Comparison of ENCODE assay signal across 15 cellular contexts in genomic region chr3:86937306-86937791, GRCh38. TPM values are rescaled to one million over a fixed set of nuclear protein-coding genes. Genes with fewer than 3 reads are reported as not detected.
DNase-seq lines count a peak whose midpoint lies in the region; ATAC-seq and TF ChIP-seq lines count a peak whose summit lies in the region.
"Had no signal": no experiment of that assay in that cellular context is flagged by ENCODE, and none has a peak within 500 bp of the region (broad histone marks: within the 10 kb centered on the region; RNA-seq: fewer than 3 reads in every experiment).

No MANE protein-coding gene starts in this region.

- H2AFZ ChIP-seq in trophoblast cell (ENCODE audit: insufficient read depth, low read length, poor library complexity) (no peak overlapping the region), GM23338 (no peak overlapping the region)

- no peak overlapping the region for H3K27ac Mint-ChIP-seq in activated T-helper 2 cell treated with anti-CD3 and anti-CD28 coated beads, Interferon-gamma antibody, Interleukin-2, Interleukin-4, amounts not matched to agents 10 μg/mL and 5 μg/mL and 100 μg/mL, durations not matched to agents 14 hours and 24 hours and 36 hours
- no peak overlapping the region for H3K27ac Mint-ChIP-seq in progenitor cell of endocrine pancreas
- no peak overlapping the region for H3K27ac Mint-ChIP-seq in GM23338
- H3K27ac Mint-ChIP-seq: activated CD4-positive, alpha-beta memory T cell treated with anti-CD3 and anti-CD28 coated beads for 36 hours; activated naive CD4-positive, alpha-beta T cell treated with anti-CD3 and anti-CD28 coated beads, Interleukin-2, amount 10 ng/mL, durations not matched to agents 7 days and 5 days had no signal

- no peak overlapping the region for H2BK12ac ChIP-seq in trophoblast cell (ENCODE audit: low read length)

- no peaks in the 10 kb centered on the region for H3K4me1 Mint-ChIP-seq in activated T-helper 2 cell treated with anti-CD3 and anti-CD28 coated beads, Interferon-gamma antibody, Interleukin-2, Interleukin-4, amounts not matched to agents 10 μg/mL and 5 μg/mL and 100 μg/mL, durations not matched to agents 14 hours and 24 hours and 36 hours (ENCODE audit: low read depth)
- peaks cover 11% of the 10 kb centered on the region for H3K4me1 Mint-ChIP-seq in progenitor cell of endocrine pancreas (ENCODE audit: low read depth)
- no peaks in the 10 kb centered on the region for H3K4me1 Mint-ChIP-seq in GM23338
- H3K4me1 Mint-ChIP-seq: activated naive CD4-positive, alpha-beta T cell treated with anti-CD3 and anti-CD28 coated beads, Interleukin-2, amount 10 ng/mL, durations not matched to agents 7 days and 5 days had no signal

- no peak overlapping the region for H3K9ac ChIP-seq in trophoblast cell (ENCODE audit: low read length)
- H3K9ac ChIP-seq: BLaER1 treated with 17β-estradiol and CSF1 and Interleukin-3, amounts not matched to agents 10 nM and 100 nM had no signal

- DNase-seq in BJ (ENCODE audit: low read depth) (peak; percentile 95), astrocyte of the spinal cord (ENCODE audit: low read depth, low spot score) (peak; percentile 75), left ventricle myocardium inferior (peak; percentile 21), trophoblast cell (peak; percentile 85 to 89), progenitor cell of endocrine pancreas (ENCODE audit: low spot score, unreplicated experiment) (no peak), SJCRH30 (no peak), GM23338 (ENCODE audit: low spot score) (no peak)
- DNase-seq in activated T-helper 2 cell treated with anti-CD3 and anti-CD28 coated beads, Interferon-gamma antibody, Interleukin-2, Interleukin-4, amounts not matched to agents 10 μg/mL and 5 μg/mL and 100 μg/mL, durations not matched to agents 14 hours and 24 hours and 36 hours (ENCODE audit: low spot score), result no peak
- DNase-seq: activated CD4-positive, alpha-beta memory T cell treated with anti-CD3 and anti-CD28 coated beads for 36 hours; activated naive CD4-positive, alpha-beta T cell treated with anti-CD3 and anti-CD28 coated beads, Interleukin-2, amount 10 ng/mL, durations not matched to agents 7 days and 5 days; Kasumi-1; NCI-H524 treated with DMSO at 0.1 percent for 48 hours; right lobe of liver had no signal

- CTCF ChIA-PET in BJ (lab: Yijun Ruan, JAX), result interaction anchor here (0.5 to 4.2 kb wide), 8 partner anchors 14 to 159 kb away, joined by 3 to 19 read pairs (median 4); no protein-coding TSS in a partner anchor

- no peaks in the 10 kb centered on the region for H3K9me2 ChIP-seq in GM23338 (ENCODE audit: insufficient read depth)

- no peak overlapping the region for H3K18ac ChIP-seq in trophoblast cell (ENCODE audit: low read length)

- H2AK5ac ChIP-seq in trophoblast cell (ENCODE audit: low read length), result no peak overlapping the region

- H3K36me3 ChIP-seq in BJ (ENCODE audit: control insufficient read depth, insufficient read depth, low read length), result no peaks in the 10 kb centered on the region
- no peaks in the 10 kb centered on the region for H3K36me3 ChIP-seq in left ventricle myocardium inferior
- no peaks in the 10 kb centered on the region for H3K36me3 ChIP-seq in trophoblast cell (ENCODE audit: control insufficient read depth in 1 of 2, insufficient read depth in 2 of 2, low read length in 2 of 2)
- peaks cover 27% of the 10 kb centered on the region for H3K36me3 ChIP-seq in SJCRH30
- H3K36me3 ChIP-seq in GM23338 (ENCODE audit: insufficient read depth), result no peaks in the 10 kb centered on the region
- H3K36me3 ChIP-seq: BLaER1 treated with 17β-estradiol and CSF1 and Interleukin-3, amounts not matched to agents 10 nM and 100 nM; right lobe of liver had no signal

- in situ Hi-C loops in astrocyte of the spinal cord (cut with HindIII; ENCODE audit: low sequenced_read_pairs), result no loop called here

- H3K14ac ChIP-seq in trophoblast cell (ENCODE audit: low read length), result no peak overlapping the region

- no peaks in the 10 kb centered on the region for H3K27me3 Mint-ChIP-seq in activated T-helper 2 cell treated with anti-CD3 and anti-CD28 coated beads, Interferon-gamma antibody, Interleukin-2, Interleukin-4, amounts not matched to agents 10 μg/mL and 5 μg/mL and 100 μg/mL, durations not matched to agents 14 hours and 24 hours and 36 hours (ENCODE audit: low read depth)
- H3K27me3 Mint-ChIP-seq in progenitor cell of endocrine pancreas (no peaks in the 10 kb centered on the region), GM23338 (ENCODE audit: insufficient read depth, low read depth, poor library complexity) (no peaks in the 10 kb centered on the region)
- H3K27me3 Mint-ChIP-seq: activated CD4-positive, alpha-beta memory T cell treated with anti-CD3 and anti-CD28 coated beads for 36 hours; activated naive CD4-positive, alpha-beta T cell treated with anti-CD3 and anti-CD28 coated beads, Interleukin-2, amount 10 ng/mL, durations not matched to agents 7 days and 5 days had no signal

- H2BK5ac ChIP-seq in trophoblast cell (ENCODE audit: low read depth, low read length, poor library complexity), result no peak overlapping the region

- H3K4me2 ChIP-seq in trophoblast cell (ENCODE audit: low read length) (no peak overlapping the region), GM23338 (no peak overlapping the region)
- H3K4me2 ChIP-seq: BLaER1 treated with 17β-estradiol and CSF1 and Interleukin-3, amounts not matched to agents 10 nM and 100 nM had no signal

- TF ChIP-seq CTCF in BJ (IDR thresholded peaks at IDR 0.05; ENCODE audit: insufficient read depth, low read depth, low read length) (no peak), astrocyte of the spinal cord (IDR thresholded peaks at IDR 0.05; ENCODE audit: low read depth, low read length) (no peak), left ventricle myocardium inferior (IDR thresholded peaks at IDR 0.05; ENCODE audit: borderline replicate concordance) (no peak), progenitor cell of endocrine pancreas (IDR thresholded peaks at IDR 0.05; ENCODE audit: unreplicated experiment) (no peak), GM23338 (conservative IDR thresholded peaks at IDR 0.05; ENCODE audit: low read depth in 2 of 2) (no peak)

- H3K4me3 ChIP-seq in BJ (ENCODE audit: low read depth, low read length) (no peak overlapping the region), astrocyte of the spinal cord (ENCODE audit: low read depth, low read length) (no peak overlapping the region), left ventricle myocardium inferior (no peak overlapping the region), trophoblast cell (ENCODE audit: low read depth, low read length) (no peak overlapping the region), SJCRH30 (no peak overlapping the region), GM23338 (no peak overlapping the region)
- H3K4me3 ChIP-seq: BLaER1 treated with 17β-estradiol and CSF1 and Interleukin-3, amounts not matched to agents 10 nM and 100 nM; right lobe of liver had no signal

- H2BK120ac ChIP-seq in trophoblast cell (ENCODE audit: insufficient read depth, low read length, poor library complexity), result no peak overlapping the region

- no CpG with 5 or more reads among the region's 6 CpGs for WGBS in trophoblast cell (ENCODE audit: extremely low coverage, insufficient coverage, insufficient read length)

- POLR2A ChIA-PET in BJ (lab: Charles Lee), result interaction anchor here (0.6 to 1.7 kb wide), 7 partner anchors 41 to 239 kb away, joined by 3 to 16 read pairs (median 4); no protein-coding TSS in a partner anchor

- H3K27ac ChIP-seq in left ventricle myocardium inferior (replicated peaks) (peak overlapping the region; percentile 41), trophoblast cell (ENCODE audit: low read depth, low read length) (peak overlapping the region; percentile 44), SJCRH30 (no peak overlapping the region), GM23338 (ENCODE audit: low read depth) (no peak overlapping the region)
- H3K27ac ChIP-seq: BLaER1 treated with 17β-estradiol and CSF1 and Interleukin-3, amounts not matched to agents 10 nM and 100 nM; right lobe of liver had no signal

- no peaks in the 10 kb centered on the region for H3K79me2 ChIP-seq in trophoblast cell (ENCODE audit: control insufficient read depth, insufficient read depth, low read length, poor library complexity)
- H3K79me2 ChIP-seq in GM23338 (replicated peaks; ENCODE audit: insufficient read depth), result no peaks in the 10 kb centered on the region

- no peaks in the 10 kb centered on the region for H3F3A ChIP-seq in GM23338 (replicated peaks; ENCODE audit: low read depth)

- no peak overlapping the region for H3K4ac ChIP-seq in trophoblast cell (ENCODE audit: low read depth, low read length)

- no peaks in the 10 kb centered on the region for H3K36me3 Mint-ChIP-seq in activated T-helper 2 cell treated with anti-CD3 and anti-CD28 coated beads, Interferon-gamma antibody, Interleukin-2, Interleukin-4, amounts not matched to agents 10 μg/mL and 5 μg/mL and 100 μg/mL, durations not matched to agents 14 hours and 24 hours and 36 hours (ENCODE audit: low read depth)
- H3K36me3 Mint-ChIP-seq in progenitor cell of endocrine pancreas (ENCODE audit: insufficient read depth), result no peaks in the 10 kb centered on the region
- no peaks in the 10 kb centered on the region; the same call in 2 of the 3 replicates for H3K36me3 Mint-ChIP-seq in GM23338 (ENCODE audit: low read depth)
- H3K36me3 Mint-ChIP-seq: activated CD4-positive, alpha-beta memory T cell treated with anti-CD3 and anti-CD28 coated beads for 36 hours; activated naive CD4-positive, alpha-beta T cell treated with anti-CD3 and anti-CD28 coated beads, Interleukin-2, amount 10 ng/mL, durations not matched to agents 7 days and 5 days had no signal

- H4K91ac ChIP-seq in trophoblast cell (ENCODE audit: low read depth, low read length), result no peak overlapping the region

- H3K79me1 ChIP-seq in trophoblast cell (ENCODE audit: low read length), result no peaks in the 10 kb centered on the region

- intact Hi-C loops in left ventricle myocardium inferior (cut with micrococcal nuclease), result no loop called here
- intact Hi-C loops in activated T-helper 2 cell treated with anti-CD3 and anti-CD28 coated beads, Interferon-gamma antibody, Interleukin-2, Interleukin-4, amounts not matched to agents 10 μg/mL and 5 μg/mL and 100 μg/mL, durations not matched to agents 14 hours and 24 hours and 36 hours (cut with micrococcal nuclease), result no loop called here

- H3K9me3 ChIP-seq in left ventricle myocardium inferior (replicated peaks) (no peaks in the 10 kb centered on the region), trophoblast cell (ENCODE audit: insufficient read depth, low read depth, low read length) (no peaks in the 10 kb centered on the region), SJCRH30 (replicated peaks) (no peaks in the 10 kb centered on the region)
- H3K9me3 ChIP-seq: BLaER1 treated with 17β-estradiol and CSF1 and Interleukin-3, amounts not matched to agents 10 nM and 100 nM; right lobe of liver had no signal

- no peak overlapping the region for H3K23ac ChIP-seq in trophoblast cell (ENCODE audit: low read length)

- no peaks in the 10 kb centered on the region for H3K4me1 ChIP-seq in left ventricle myocardium inferior
- H3K4me1 ChIP-seq in trophoblast cell (ENCODE audit: control insufficient read depth in 1 of 2, insufficient read depth in 2 of 2, low read length in 2 of 2), result no peaks in the 10 kb centered on the region
- H3K4me1 ChIP-seq in SJCRH30, result peaks cover 21% of the 10 kb centered on the region
- no peaks in the 10 kb centered on the region for H3K4me1 ChIP-seq in GM23338 (ENCODE audit: insufficient read depth)
- H3K4me1 ChIP-seq: BLaER1 treated with 17β-estradiol and CSF1 and Interleukin-3, amounts not matched to agents 10 nM and 100 nM; right lobe of liver had no signal

- H3K4me3 Mint-ChIP-seq in activated T-helper 2 cell treated with anti-CD3 and anti-CD28 coated beads, Interferon-gamma antibody, Interleukin-2, Interleukin-4, amounts not matched to agents 10 μg/mL and 5 μg/mL and 100 μg/mL, durations not matched to agents 14 hours and 24 hours and 36 hours (ENCODE audit: low read depth), result no peak overlapping the region
- H3K4me3 Mint-ChIP-seq in progenitor cell of endocrine pancreas (ENCODE audit: low read depth) (no peak overlapping the region), GM23338 (no peak overlapping the region)
- H3K4me3 Mint-ChIP-seq: activated CD4-positive, alpha-beta memory T cell treated with anti-CD3 and anti-CD28 coated beads for 36 hours; activated naive CD4-positive, alpha-beta T cell treated with anti-CD3 and anti-CD28 coated beads, Interleukin-2, amount 10 ng/mL, durations not matched to agents 7 days and 5 days had no signal

- no peaks in the 10 kb centered on the region for H4K20me1 ChIP-seq in GM23338 (replicated peaks; ENCODE audit: insufficient read depth)
- H4K20me1 ChIP-seq: BLaER1 treated with 17β-estradiol and CSF1 and Interleukin-3, amounts not matched to agents 10 nM and 100 nM had no signal

- no peak overlapping the region for H4K8ac ChIP-seq in trophoblast cell (ENCODE audit: low read depth, low read length)

- H3K9me3 Mint-ChIP-seq in activated T-helper 2 cell treated with anti-CD3 and anti-CD28 coated beads, Interferon-gamma antibody, Interleukin-2, Interleukin-4, amounts not matched to agents 10 μg/mL and 5 μg/mL and 100 μg/mL, durations not matched to agents 14 hours and 24 hours and 36 hours, result no peaks in the 10 kb centered on the region
- H3K9me3 Mint-ChIP-seq in progenitor cell of endocrine pancreas (ENCODE audit: low read depth) (no peaks in the 10 kb centered on the region), GM23338 (no peaks in the 10 kb centered on the region)
- H3K9me3 Mint-ChIP-seq: activated naive CD4-positive, alpha-beta T cell treated with anti-CD3 and anti-CD28 coated beads, Interleukin-2, amount 10 ng/mL, durations not matched to agents 7 days and 5 days had no signal

- H3K27me3 ChIP-seq in BJ (ENCODE audit: control insufficient read depth, insufficient read depth, low read length), result no peaks in the 10 kb centered on the region
- H3K27me3 ChIP-seq in left ventricle myocardium inferior (ENCODE audit: low read depth), result no peaks in the 10 kb centered on the region
- H3K27me3 ChIP-seq in trophoblast cell (ENCODE audit: insufficient read depth, low read length), result no peaks in the 10 kb centered on the region
- no peaks in the 10 kb centered on the region for H3K27me3 ChIP-seq in SJCRH30
- H3K27me3 ChIP-seq in GM23338 (ENCODE audit: insufficient read depth), result no peaks in the 10 kb centered on the region
- H3K27me3 ChIP-seq: BLaER1 treated with 17β-estradiol and CSF1 and Interleukin-3, amounts not matched to agents 10 nM and 100 nM; right lobe of liver had no signal

- ATAC-seq in GM23338, result no peak
- ATAC-seq: left lobe of liver, right lobe of liver had no signal

- no peak overlapping the region for H4K12ac ChIP-seq in trophoblast cell (ENCODE audit: low read depth, low read length)

RNA-seq across cellular contexts. Expression of gene VGLL3, which starts 53.6 kb away (rescaled TPM):
- 59.3 and 98.8 TPM in 2 replicates for polyA plus RNA-seq in BJ (2011; rRNA removed)
- 124 and 226 TPM in 2 replicates for polyA minus RNA-seq in BJ (2011; rRNA and poly(A)+ RNA removed)
- total RNA-seq in left ventricle myocardium inferior, result 4.0 TPM
- polyA plus RNA-seq in trophoblast cell (2013), result 44.9 and 47.0 TPM in 2 replicates
- not detected in 2 replicates for total RNA-seq in activated T-helper 2 cell treated with anti-CD3 and anti-CD28 coated beads, Interferon-gamma antibody, Interleukin-2, Interleukin-4, amounts not matched to agents 10 μg/mL and 5 μg/mL and 100 μg/mL, durations not matched to agents 14 hours and 24 hours and 36 hours
- 1.9 and 2.0 TPM in 2 replicates for total RNA-seq in progenitor cell of endocrine pancreas
- total RNA-seq in SJCRH30 (2014; rRNA removed; shearing (Covaris generic)), result 77.4 and 86.6 TPM in 2 replicates
- 4.5 and 7.3 TPM in 2 replicates for total RNA-seq in GM23338 (2014; rRNA removed; shearing (Covaris generic))
- polyA plus RNA-seq in GM23338 (2016; fragmentation: Nextera tagmentation; extraction: Ambion mirVana), result 1.4 TPM in 2 replicates
- total RNA-seq: activated CD4-positive, alpha-beta memory T cell treated with anti-CD3 and anti-CD28 coated beads for 36 hours had no signal

Comparison
In these comparisons a context has a peak if more than half of its experiments do, and no peak if none do; other contexts are left out.
1. DNase-seq: peak in BJ (single experiment), astrocyte of the spinal cord (single experiment), left ventricle myocardium inferior (single experiment) and trophoblast cell (2 of 2); none in activated T-helper 2 cell treated with anti-CD3 and anti-CD28 coated beads, Interferon-gamma antibody, Interleukin-2, Interleukin-4, amounts not matched to agents 10 μg/mL and 5 μg/mL and 100 μg/mL, durations not matched to agents 14 hours and 24 hours and 36 hours (single experiment), progenitor cell of endocrine pancreas (single experiment), SJCRH30 (0 of 2) and GM23338 (single experiment).
2. H3K27ac ChIP-seq: peak in left ventricle myocardium inferior (single experiment) and trophoblast cell (single experiment); none in SJCRH30 (single experiment) and GM23338 (single experiment).